22 cellular contexts compared by ENCODE assay signal in genomic region chr11:123217897-123218296, GRCh38. TPM values are rescaled to one million over a fixed set of nuclear protein-coding genes. Genes with fewer than 3 reads are reported as not detected.
A peak's percentile ranks its signal among the peaks of the same experiment; 100 is the strongest.
DNase-seq lines count a peak whose midpoint lies in the region; ATAC-seq and TF ChIP-seq lines count a peak whose summit lies in the region.
"Had no signal": no experiment of that assay in that cellular context is flagged by ENCODE, and none has a peak within 500 bp of the region (broad histone marks: within the 10 kb centered on the region; RNA-seq: fewer than 3 reads in every experiment).

No MANE protein-coding gene starts in this region.

- peaks cover 14% of the 10 kb centered on the region for H3K79me1 ChIP-seq in trophoblast cell (ENCODE audit: low read length)

- no peaks in the 10 kb centered on the region for H3K9me2 ChIP-seq in OCI-LY7 (ENCODE audit: insufficient read depth, low read length)

- no peak overlapping the region for H4K12ac ChIP-seq in trophoblast cell (ENCODE audit: low read depth, low read length)

- peak overlapping the region; percentile 40 for H2BK5ac ChIP-seq in trophoblast cell (ENCODE audit: low read depth, low read length, poor library complexity)

- CTCF ChIA-PET in OCI-LY7 (lab: Charles Lee; ENCODE audit: unreplicated experiment), result no interaction called here

- H2BK120ac ChIP-seq in trophoblast cell (ENCODE audit: insufficient read depth, low read length, poor library complexity), result peak overlapping the region; percentile 90

- no peaks in the 10 kb centered on the region for H3K9me3 ChIP-seq in trophoblast cell (ENCODE audit: insufficient read depth, low read depth, low read length)
- H3K9me3 ChIP-seq in OCI-LY7 (ENCODE audit: low read length), result no peaks in the 10 kb centered on the region

- H3K4me2 ChIP-seq in trophoblast cell (ENCODE audit: low read length), result no peak overlapping the region
- no peak overlapping the region for H3K4me2 ChIP-seq in OCI-LY7 (ENCODE audit: low read length)

- ATAC-seq in GM21447 (IDR thresholded peaks at IDR 0.05; ENCODE audit: unreplicated experiment), result no peak
- ATAC-seq: HepG2; left lung; stimulated activated naive CD8-positive, alpha-beta T cell treated with anti-CD3 and anti-CD28 coated beads, Interleukin-15, Interleukin-2, amounts not matched to agents 100 U/mL and 50 U/mL, for 24 hours had no signal

- peak overlapping the region; percentile 77 for H4K91ac ChIP-seq in trophoblast cell (ENCODE audit: low read depth, low read length)

- no peaks in the 10 kb centered on the region for H3K27me3 ChIP-seq in trophoblast cell (ENCODE audit: insufficient read depth, low read length)
- H3K27me3 ChIP-seq: cardiac muscle cell, MG63, uterus had no signal

- TF ChIP-seq CTCF in OCI-LY7 (conservative IDR thresholded peaks at IDR 0.05; ENCODE audit: low read length), result no peak

- H4K8ac ChIP-seq in trophoblast cell (ENCODE audit: low read depth, low read length), result peak overlapping the region; percentile 38

- no CpG with 5 or more reads among the region's 3 CpGs for WGBS in trophoblast cell (ENCODE audit: extremely low coverage, insufficient coverage, insufficient read length)

- no peak overlapping the region for H3K18ac ChIP-seq in trophoblast cell (ENCODE audit: low read length)

- no peaks in the 10 kb centered on the region for H3K79me2 ChIP-seq in trophoblast cell (ENCODE audit: control insufficient read depth, insufficient read depth, low read length, poor library complexity)
- H3K79me2 ChIP-seq in OCI-LY7 (ENCODE audit: insufficient read depth, low read depth, low read length), result no peaks in the 10 kb centered on the region

- H3K27ac ChIP-seq in trophoblast cell (ENCODE audit: low read depth, low read length) (peak overlapping the region; percentile 41), OCI-LY7 (ENCODE audit: low read depth, low read length, poor library complexity, severe bottlenecking) (no peak overlapping the region)
- H3K27ac ChIP-seq: cardiac muscle cell, left lung, SK-N-MC, uterus had no signal

- no peaks in the 10 kb centered on the region for H3K36me3 ChIP-seq in trophoblast cell (ENCODE audit: control insufficient read depth in 1 of 2, insufficient read depth in 2 of 2, low read length in 2 of 2)
- H3K36me3 ChIP-seq in OCI-LY7 (ENCODE audit: insufficient read depth, low read length), result no peaks in the 10 kb centered on the region
- H3K36me3 ChIP-seq: cardiac muscle cell, left lung, MG63, uterus had no signal

- no peak overlapping the region for H3K23ac ChIP-seq in trophoblast cell (ENCODE audit: low read length)

- no peak overlapping the region for H3K14ac ChIP-seq in trophoblast cell (ENCODE audit: low read length)

- no peaks in the 10 kb centered on the region for H4K20me1 ChIP-seq in OCI-LY7 (ENCODE audit: insufficient read depth, low read length)

- H3K4ac ChIP-seq in trophoblast cell (ENCODE audit: low read depth, low read length), result no peak overlapping the region

- H2BK12ac ChIP-seq in trophoblast cell (ENCODE audit: low read length), result peak overlapping the region; percentile 76

- DNase-seq in Caki2 (ENCODE audit: low read depth) (peak; percentile 68), NCI-H460 (ENCODE audit: extremely low read depth, low read depth) (peak; percentile 68), glomerular visceral epithelial cell (ENCODE audit: extremely low spot score) (peak; percentile 72), trophoblast cell (no peak), NOMO-1 treated with DMSO at 0.1 percent for 48 hours (lab: John Stamatoyannopoulos, UW; ENCODE audit: unreplicated experiment) (no peak), OCI-LY7 (ENCODE audit: low spot score) (no peak), head of caudate nucleus (no peak)
- DNase-seq: activated CD4-positive, alpha-beta T cell treated with anti-CD3 and anti-CD28 coated beads, Interleukin-2, amount 10 ng/mL, durations not matched to agents 7 days and 5 days; COR-L47; effector CD8-positive, alpha-beta T cell; hypothalamus; left lung; MG63; NCI-H187; NCI-H524; OCI-M1; stimulated activated naive CD8-positive, alpha-beta T cell treated with anti-CD3 and anti-CD28 coated beads, Interleukin-15, Interleukin-2, amounts not matched to agents 100 U/mL and 50 U/mL, for 24 hours; uterus had no signal

- H3K9ac ChIP-seq in trophoblast cell (ENCODE audit: low read length), result no peak overlapping the region

- H3K4me3 ChIP-seq in trophoblast cell (ENCODE audit: low read depth, low read length) (no peak overlapping the region), OCI-LY7 (ENCODE audit: low read depth, low read length, poor library complexity, severe bottlenecking) (no peak overlapping the region)
- H3K4me3 ChIP-seq: cardiac muscle cell, left lung, MG63, SK-N-MC, uterus had no signal

- POLR2A ChIA-PET in OCI-LY7 (lab: Charles Lee), result interaction anchor here (0.6 kb wide), 1 partner anchor 55 kb away, joined by 3 read pairs; no protein-coding TSS in a partner anchor

- H2AFZ ChIP-seq in trophoblast cell (ENCODE audit: insufficient read depth, low read length, poor library complexity) (no peak overlapping the region), OCI-LY7 (ENCODE audit: low read length) (no peak overlapping the region)

- intact Hi-C loops in OCI-LY7 (cut with micrococcal nuclease; ENCODE audit: unreplicated experiment) (no loop called here), head of caudate nucleus (cut with DNase I) (no loop called here)

- in situ Hi-C loops in Caki2 (cut with HindIII; ENCODE audit: low pct_unique_long_range_greater_than_20kb, low sequenced_read_pairs), result no loop called here

- no TSS peak for BruUV-seq in OCI-LY7 (replicated peaks; lab: Mats Ljungman, UMichigan)

- peaks cover 9 to 17% of the 10 kb centered on the region in 2 experiments for H3K4me1 ChIP-seq in trophoblast cell (ENCODE audit: control insufficient read depth in 1 of 2, insufficient read depth in 2 of 2, low read length in 2 of 2)
- no peaks in the 10 kb centered on the region for H3K4me1 ChIP-seq in OCI-LY7 (ENCODE audit: insufficient read depth, low read length, poor library complexity, severe bottlenecking)
- H3K4me1 ChIP-seq: uterus had no signal

- H2AK5ac ChIP-seq in trophoblast cell (ENCODE audit: low read length), result peak overlapping the region; percentile 54

RNA-seq across cellular contexts. Expression of gene CLMP, which starts 22.8 kb away (rescaled TPM):
- total RNA-seq in Caki2 (2014; rRNA removed; shearing (Covaris generic); ENCODE audit: low replicate concordance), result 1.5 and 6.8 TPM in 2 replicates
- 9.4 and 10.5 TPM in 2 replicates for total RNA-seq in NCI-H460 (2014; rRNA removed; shearing (Covaris generic))
- 2.9 and 4.5 TPM in 2 replicates for polyA plus RNA-seq in NCI-H460 (2014; cell fraction: nucleus; rRNA removed)
- polyA plus RNA-seq in trophoblast cell (2013), result 52.0 and 56.1 TPM in 2 replicates
- not detected in 2 replicates for total RNA-seq in OCI-LY7 (2014; rRNA removed; shearing (Covaris generic))
- total RNA-seq in OCI-LY7 (2022), result not detected in 2 replicates
- total RNA-seq: HepG2 had no signal
- polyA plus RNA-seq: HepG2 had no signal

Comparison
In these comparisons a context has a peak if more than half of its experiments do, and no peak if none do; other contexts are left out.
1. DNase-seq: peak in Caki2 (single experiment), NCI-H460 (single experiment) and glomerular visceral epithelial cell (single experiment); none in trophoblast cell (0 of 2), NOMO-1 treated with DMSO at 0.1 percent for 48 hours (single experiment), OCI-LY7 (single experiment) and head of caudate nucleus (0 of 42).